In the genomic region with DNA sequence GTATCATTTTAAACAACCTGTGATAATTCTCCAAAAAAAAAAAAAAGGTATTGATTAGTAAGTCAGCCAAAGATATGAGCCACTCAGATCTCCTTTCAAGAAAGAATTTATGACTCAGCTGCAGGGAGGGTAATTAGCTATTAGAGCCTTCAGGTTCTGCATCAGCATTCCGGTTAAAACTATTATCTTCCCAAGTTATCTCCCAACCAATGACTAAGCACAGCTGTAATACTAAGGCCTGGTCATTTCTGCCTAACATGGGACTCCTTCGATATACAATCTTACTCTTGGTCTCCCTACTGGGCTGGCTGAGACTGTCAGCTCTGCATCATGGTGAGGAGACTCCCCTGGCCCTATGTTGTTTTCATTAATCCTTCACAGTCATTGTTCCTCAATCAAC, we compare ENCODE assay signal across 16 cellular contexts.
DNase-seq lines count a peak whose midpoint lies in the region; ATAC-seq and TF ChIP-seq lines count a peak whose summit lies in the region.
"Had no signal": no experiment of that assay in that cellular context is flagged by ENCODE, and none has a peak within 500 bp of the region (broad histone marks: within the 10 kb centered on the region; RNA-seq: fewer than 3 reads in every experiment).

No MANE protein-coding gene starts in this region.

- H3K79me1 ChIP-seq in IMR-90 (ENCODE audit: low read depth in 1 of 2, low read length in 2 of 2) = peaks cover 25 to 51% of the 10 kb centered on the region in 2 experiments

- peak overlapping the region; percentile 66 for H2AK9ac ChIP-seq in IMR-90 (replicated peaks; ENCODE audit: low read depth, low read length, poor library complexity)

- H3K23ac ChIP-seq in IMR-90 (ENCODE audit: low read depth, low read length) = peak overlapping the region; percentile 44; the same call in 1 of the 2 replicates

- H2AK5ac ChIP-seq in IMR-90 (ENCODE audit: low read depth, low read length) = peak overlapping the region; percentile 27

- H3K9me3 ChIP-seq in IMR-90 (ENCODE audit: control insufficient read depth, insufficient read depth, low read length) (peaks cover 8% of the 10 kb centered on the region; the same call in 1 of the 2 replicates), mucosa of descending colon (no peaks in the 10 kb centered on the region)
- H3K9me3 ChIP-seq: uterus had no signal

- in situ Hi-C loops in IMR-90 (cut with MboI; ENCODE audit: low sequenced_read_pairs) = no loop called here
- in situ Hi-C loops in brain microvascular endothelial cell (cut with HindIII; ENCODE audit: low pct_ligation_motif_present, low sequenced_read_pairs) = no loop called here

- H2BK120ac ChIP-seq in IMR-90 (ENCODE audit: low read depth, low read length) = peak overlapping the region; percentile 28; the same call in 1 of the 2 replicates

- dilution Hi-C loops in IMR-90 (cut with HindIII; ENCODE audit: low sequenced_read_pairs, unreplicated experiment) = no loop called here

- peak overlapping the region in 1 of 2 experiments; percentile 59; a peak in 2 of 4 replicates for H4K8ac ChIP-seq in IMR-90 (ENCODE audit: low read depth in 2 of 2, low read length in 2 of 2)

- WGBS in IMR-90 (ENCODE audit: extremely low coverage in 2 of 2, insufficient read length in 1 of 2), 2 experiments = 10% methylated on average over 2 of the region's 2 CpGs; no CpG with 5 or more reads in 1 of the 2 experiments

- DNase-seq in AG09319 (ENCODE audit: extremely low read depth, low read depth) (peak; percentile 20), IMR-90 (peak; percentile 91), brain microvascular endothelial cell (peak; percentile 80), kidney epithelial cell (ENCODE audit: low read depth) (peak; percentile 38), mucosa of descending colon (no peak), NCI-H2227 treated with DMSO at 0.1 percent for 48 hours (lab: John Stamatoyannopoulos, UW) (no peak), NCI-H748 (lab: John Stamatoyannopoulos, UW; ENCODE audit: unreplicated experiment) (no peak), Ammon's horn (ENCODE audit: low spot score) (no peak)
- DNase-seq: activated CD4-positive, CD25-positive, alpha-beta regulatory T cell; activated T-cell treated with anti-CD3 and anti-CD28 coated beads, Interleukin-2, amount 50 U/mL, for 72 hours; C1 segment of cervical spinal cord; NCI-H1105 treated with DMSO at 0.1 percent for 48 hours; NCI-H510A; nephron progenitor cell; stimulated activated CD4-positive, alpha-beta T cell treated with anti-CD3 and anti-CD28 coated beads, Interleukin-15, amount 100 ng/mL, for 24 hours; uterus had no signal

- no peak overlapping the region for H3K9ac ChIP-seq in IMR-90 (ENCODE audit: low read depth, low read length)

- no peak for TF ChIP-seq CTCF in AG09319 (IDR thresholded peaks at IDR 0.05; ENCODE audit: low read depth, low read length)
- no peak for TF ChIP-seq CTCF in IMR-90 (conservative IDR thresholded peaks at IDR 0.05; ENCODE audit: low read depth, low read length)
- TF ChIP-seq CTCF in brain microvascular endothelial cell (IDR thresholded peaks at IDR 0.05; ENCODE audit: low read depth, low read length, missing control alignments) = no peak
- no peak for TF ChIP-seq CTCF in kidney epithelial cell (IDR thresholded peaks at IDR 0.05; ENCODE audit: insufficient read depth, low read length, poor library complexity, severe bottlenecking)
- TF ChIP-seq CTCF in mucosa of descending colon (IDR thresholded peaks at IDR 0.05) = no peak

- H4K20me1 ChIP-seq in IMR-90 (ENCODE audit: insufficient read depth, low read length) = peaks cover 5% of the 10 kb centered on the region; the same call in 1 of the 2 replicates

- TF ChIP-seq RAD21 in IMR-90 (IDR thresholded peaks at IDR 0.05; ENCODE audit: low read length) = no peak

- 0 out of 2 replicates have a peak overlapping the region, but pooled peaks have one; percentile 6 for H4K91ac ChIP-seq in IMR-90 (ENCODE audit: insufficient read depth, low read depth, low read length)

- no peaks in the 10 kb centered on the region for H3K27me3 ChIP-seq in IMR-90 (ENCODE audit: control insufficient read depth, insufficient read depth, low read length)
- H3K27me3 ChIP-seq in brain microvascular endothelial cell (replicated peaks) = no peaks in the 10 kb centered on the region
- no peaks in the 10 kb centered on the region for H3K27me3 ChIP-seq in kidney epithelial cell (ENCODE audit: control insufficient read depth, insufficient read depth, low read length)
- H3K27me3 ChIP-seq: uterus had no signal

- BruUV-seq in IMR-90 (replicated peaks; lab: Mats Ljungman, UMichigan) = no TSS peak

- H3K56ac ChIP-seq in IMR-90 (ENCODE audit: extremely low read depth, insufficient read depth, low read length) = no peak overlapping the region

- no peak overlapping the region for H4K5ac ChIP-seq in IMR-90 (ENCODE audit: low read depth, low read length)

- H3K4me3 ChIP-seq in IMR-90 (ENCODE audit: insufficient read depth, low read depth, low read length) (no peak overlapping the region), brain microvascular endothelial cell (ENCODE audit: low read depth, low read length) (no peak overlapping the region), kidney epithelial cell (ENCODE audit: low read depth, low read length) (no peak overlapping the region), mucosa of descending colon (no peak overlapping the region)
- H3K4me3 ChIP-seq: uterus had no signal

- peak overlapping the region; percentile 9 for H2AFZ ChIP-seq in IMR-90 (replicated peaks; ENCODE audit: low read length, poor library complexity)

- peak overlapping the region; percentile 89; the same call in 1 of the 2 replicates for H3K4ac ChIP-seq in IMR-90 (ENCODE audit: low read depth, low read length)

- no peak overlapping the region for H3K18ac ChIP-seq in IMR-90 (ENCODE audit: low read depth, low read length)

- H2BK15ac ChIP-seq in IMR-90 (ENCODE audit: low read depth, low read length) = 0 out of 3 replicates have a peak overlapping the region, but pooled peaks have one; percentile 37

- ATAC-seq in IMR-90 (ENCODE audit: low read depth) (peak; percentile 97), mucosa of descending colon (no peak)
- ATAC-seq: activated T-cell treated with anti-CD3 and anti-CD28 coated beads, Interleukin-2, amount 50 U/mL, for 72 hours had no signal

- H3K4me1 ChIP-seq in IMR-90 (ENCODE audit: control insufficient read depth, insufficient read depth, low read length) (no peaks in the 10 kb centered on the region; the same call in 1 of the 2 replicates), mucosa of descending colon (ENCODE audit: low read depth) (no peaks in the 10 kb centered on the region)
- H3K4me1 ChIP-seq: uterus had no signal

- H2BK20ac ChIP-seq in IMR-90 (ENCODE audit: low read depth, low read length) = no peak overlapping the region

- peaks cover 2% of the 10 kb centered on the region; the same call in 1 of the 2 replicates for H3K9me1 ChIP-seq in IMR-90 (ENCODE audit: insufficient read depth, low read length)

- peak overlapping the region; percentile 75 for H2BK5ac ChIP-seq in IMR-90 (ENCODE audit: low read depth, low read length, poor library complexity, severe bottlenecking)

- POLR2A ChIA-PET in IMR-90 (lab: Charles Lee; ENCODE audit: unreplicated experiment) = no interaction called here

- TF ChIP-seq POLR2A in IMR-90 (IDR thresholded peaks at IDR 0.05; ENCODE audit: low read depth, low read length) = no peak

- H3K14ac ChIP-seq in IMR-90 (replicated peaks; ENCODE audit: low read depth, low read length) = peak overlapping the region; percentile 58

- intact Hi-C loops in IMR-90 (cut with micrococcal nuclease) (no loop called here), mucosa of descending colon (cut with DNase I, micrococcal nuclease) (no loop called here)

- peak overlapping the region; percentile 1; the same call in 1 of the 2 replicates for H3K27ac ChIP-seq in IMR-90 (ENCODE audit: insufficient read depth, low read length)
- peak overlapping the region; percentile 48 for H3K27ac ChIP-seq in brain microvascular endothelial cell
- H3K27ac ChIP-seq: uterus had no signal

- H3K36me3 ChIP-seq in IMR-90 (ENCODE audit: control insufficient read depth, insufficient read depth, low read length) (no peaks in the 10 kb centered on the region; the same call in 1 of the 2 replicates), brain microvascular endothelial cell (replicated peaks) (no peaks in the 10 kb centered on the region), kidney epithelial cell (ENCODE audit: control insufficient read depth, insufficient read depth, low read length) (no peaks in the 10 kb centered on the region), mucosa of descending colon (ENCODE audit: low read depth) (no peaks in the 10 kb centered on the region)
- H3K36me3 ChIP-seq: uterus had no signal

- CTCF ChIA-PET in IMR-90 (lab: Yijun Ruan, JAX) = interaction anchor here (0.6 to 0.7 kb wide), 3 partner anchors 13 to 384 kb away, joined by 3 to 7 read pairs (median 3); no protein-coding TSS in a partner anchor

- peak overlapping the region; percentile 3; the same call in 1 of the 2 replicates for H3K4me2 ChIP-seq in IMR-90 (ENCODE audit: low read depth, low read length)

TF ChIP-seq in IMR-90, 13 proteins besides CTCF, POLR2A, EP300 and RAD21 (continues in another document):
- TF ChIP-seq CEBPB (IDR thresholded peaks at IDR 0.05; ENCODE audit: low read depth, low read length) = peak; percentile 44; the same call in 1 of the 2 replicates
- TF ChIP-seq, protein P1, sequence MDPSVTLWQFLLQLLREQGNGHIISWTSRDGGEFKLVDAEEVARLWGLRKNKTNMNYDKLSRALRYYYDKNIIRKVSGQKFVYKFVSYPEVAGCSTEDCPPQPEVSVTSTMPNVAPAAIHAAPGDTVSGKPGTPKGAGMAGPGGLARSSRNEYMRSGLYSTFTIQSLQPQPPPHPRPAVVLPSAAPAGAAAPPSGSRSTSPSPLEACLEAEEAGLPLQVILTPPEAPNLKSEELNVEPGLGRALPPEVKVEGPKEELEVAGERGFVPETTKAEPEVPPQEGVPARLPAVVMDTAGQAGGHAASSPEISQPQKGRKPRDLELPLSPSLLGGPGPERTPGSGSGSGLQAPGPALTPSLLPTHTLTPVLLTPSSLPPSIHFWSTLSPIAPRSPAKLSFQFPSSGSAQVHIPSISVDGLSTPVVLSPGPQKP (IDR thresholded peaks at IDR 0.05; ENCODE audit: borderline replicate concordance, low read depth, low read length) = no peak
- TF ChIP-seq BHLHE40 (IDR thresholded peaks at IDR 0.05; ENCODE audit: low read depth, low read length) = no peak
- TF ChIP-seq SMC3 (IDR thresholded peaks at IDR 0.05; ENCODE audit: low read depth, low read length) = no peak
- peak; percentile 69 for TF ChIP-seq MAFK (IDR thresholded peaks at IDR 0.05; ENCODE audit: low read depth, low read length)
- TF ChIP-seq MAZ (IDR thresholded peaks at IDR 0.05; ENCODE audit: borderline replicate concordance, low read depth, low read length) = no peak
- no peak for TF ChIP-seq CHD1 (IDR thresholded peaks at IDR 0.05; ENCODE audit: low read depth, low read length)
- peak; percentile 51; the same call in 1 of the 2 replicates for TF ChIP-seq NFE2L2 (IDR thresholded peaks at IDR 0.05; ENCODE audit: low read depth, low read length)

Comparison
In these comparisons a context has a peak if more than half of its experiments do, and no peak if none do; other contexts are left out.
1. DNase-seq: peak in AG09319 (single experiment), IMR-90 (single experiment), brain microvascular endothelial cell (single experiment) and kidney epithelial cell (single experiment); none in mucosa of descending colon (0 of 3), NCI-H2227 treated with DMSO at 0.1 percent for 48 hours (single experiment), NCI-H748 (single experiment) and Ammon's horn (single experiment).